In genomic region chr2:133292267-133292666, GRCh38 we compare ENCODE assay signal across 24 cellular contexts.
"Had no signal": no experiment of that assay in that cellular context is flagged by ENCODE, and none has a peak within 500 bp of the region (broad histone marks: within the 10 kb centered on the region; RNA-seq: fewer than 3 reads in every experiment).

No MANE protein-coding gene starts in this region.

- H3K4me3 Mint-ChIP-seq: T-cell; T-helper 1 cell treated with Interleukin-12 subunit alpha and Interleukin-12 subunit beta and Interleukin-4 antibody, amounts not matched to agents 30 μg/mL and 1 μg/mL, for 36 hours; T-helper 2 cell treated with Interferon-gamma antibody and Interleukin-4, amounts not matched to agents 5 μg/mL and 100 μg/mL, for 36 hours had no signal

- H3K36me3 Mint-ChIP-seq: T-cell had no signal

- ATAC-seq: T-cell had no signal

- H3K9me3 ChIP-seq: MG63 had no signal

- H3K27ac Mint-ChIP-seq: T-cell; T-helper 1 cell treated with Interleukin-12 subunit alpha and Interleukin-12 subunit beta and Interleukin-4 antibody, amounts not matched to agents 30 μg/mL and 1 μg/mL, for 36 hours; T-helper 2 cell treated with Interferon-gamma antibody and Interleukin-4, amounts not matched to agents 5 μg/mL and 100 μg/mL, for 36 hours had no signal

- H3K9me3 Mint-ChIP-seq: T-helper 1 cell treated with Interleukin-12 subunit alpha and Interleukin-12 subunit beta and Interleukin-4 antibody, amounts not matched to agents 30 μg/mL and 1 μg/mL, for 36 hours; T-helper 2 cell treated with Interferon-gamma antibody and Interleukin-4, amounts not matched to agents 5 μg/mL and 100 μg/mL, for 36 hours had no signal

- H3K4me1 Mint-ChIP-seq: T-cell had no signal

- H3K27me3 Mint-ChIP-seq: T-cell had no signal

- H3K27me3 ChIP-seq: MG63 had no signal

- H3K4me3 ChIP-seq: MG63 had no signal

- H3K36me3 ChIP-seq: MG63 had no signal

- DNase-seq: KBM-7, MG63, NCI-H1092, NCI-H1105 treated with DMSO at 0.1 percent for 48 hours, NCI-H1417 treated with DMSO at 0.1 percent for 48 hours, NCI-H146, NCI-H1694 treated with DMSO at 0.1 percent for 48 hours, NCI-H1930, NCI-H2081, NCI-H2107, NCI-H2171 treated with DMSO at 0.1 percent for 48 hours, NCI-H226, NCI-H446, NCI-H510A, NCI-H524 treated with DMSO at 0.1 percent for 48 hours, NCI-H69, NCI-H774, Right ventricle myocardium superior, RPMI8226, SIG-M5, SW 1271, T-cell had no signal
